In genomic region chr5:67003906-67004729, GRCh38 we compare ENCODE assay signal across 8 cellular contexts.
DNase-seq lines count a peak whose midpoint lies in the region; ATAC-seq and TF ChIP-seq lines count a peak whose summit lies in the region.

No MANE protein-coding gene starts in this region.

- peak overlapping the region; percentile 88 for H3K27ac ChIP-seq in smooth muscle cell (ENCODE audit: low read depth)

- under 1% methylated on average over 44 of the region's 54 CpGs for WGBS in smooth muscle cell (ENCODE audit: low lambda C conversion rate)

- H3K4me3 ChIP-seq in smooth muscle cell, result peak overlapping the region; percentile 68

- peak overlapping the region; percentile 88 for H3K9ac ChIP-seq in smooth muscle cell (ENCODE audit: low read depth)

- peaks cover 19% of the 10 kb centered on the region for H3K4me1 ChIP-seq in smooth muscle cell (ENCODE audit: low read depth)

- no peaks in the 10 kb centered on the region for H3K27me3 ChIP-seq in smooth muscle cell (ENCODE audit: low read depth)

- H3K9me3 ChIP-seq in smooth muscle cell (replicated peaks; ENCODE audit: low read depth), result no peaks in the 10 kb centered on the region

- peak overlapping the region; percentile 85 for H2AFZ ChIP-seq in smooth muscle cell (ENCODE audit: low read depth)

- H3F3A ChIP-seq in smooth muscle cell (ENCODE audit: low read depth), result peaks cover 6% of the 10 kb centered on the region

- peak overlapping the region; percentile 89 for H3K4me2 ChIP-seq in smooth muscle cell

- TF ChIP-seq CTCF in smooth muscle cell (IDR thresholded peaks at IDR 0.05; ENCODE audit: borderline replicate concordance, insufficient read depth, poor library complexity, severe bottlenecking), result no peak

- H3K36me3 ChIP-seq in smooth muscle cell (ENCODE audit: low read depth), result no peaks in the 10 kb centered on the region

- ATAC-seq in HG02973 (IDR thresholded peaks at IDR 0.05; ENCODE audit: unreplicated experiment) (peak; percentile 47), GM21423 (IDR thresholded peaks at IDR 0.05; ENCODE audit: unreplicated experiment) (no peak)
- ATAC-seq in activated CD4-positive, CD25-positive, alpha-beta regulatory T cell treated with anti-CD3 and anti-CD28 coated beads, Interleukin-2, amount 50 U/mL, for 24 hours, result peak; percentile 77 to 79

- DNase-seq in GDM1 (lab: John Stamatoyannopoulos, UW) (peak; percentile 98), NCI-H2171 treated with DMSO at 0.1 percent for 48 hours (lab: John Stamatoyannopoulos, UW) (peak; percentile 67), inferior parietal cortex (ENCODE audit: extremely low spot score) (peak; percentile 73), smooth muscle cell (lab: John Stamatoyannopoulos, UW; ENCODE audit: unreplicated experiment) (peak; percentile 44)
- DNase-seq in central memory CD4-positive, alpha-beta T cell, result peak; percentile 90

- peaks cover 26% of the 10 kb centered on the region for H3K79me2 ChIP-seq in smooth muscle cell (ENCODE audit: low read depth)

- H4K20me1 ChIP-seq in smooth muscle cell (ENCODE audit: low read depth), result no peaks in the 10 kb centered on the region

Comparison
In these comparisons a context has a peak if more than half of its experiments do, and no peak if none do; other contexts are left out.
1. DNase-seq: peak in every context shown above with its lines; median percentile 98 in GDM1; 90 in central memory CD4-positive, alpha-beta T cell; 73 in inferior parietal cortex; 67 in NCI-H2171 treated with DMSO at 0.1 percent for 48 hours; 44 in smooth muscle cell.